ENCODE assay signal across 22 cellular contexts in genomic region chrX:124426824-124427223, GRCh38.
A peak's percentile ranks its signal among the peaks of the same experiment; 100 is the strongest.
DNase-seq lines count a peak whose midpoint lies in the region; ATAC-seq, FAIRE-seq and TF ChIP-seq lines count a peak whose summit lies in the region.
"Had no signal": no experiment of that assay in that cellular context is flagged by ENCODE, and none has a peak within 500 bp of the region (broad histone marks: within the 10 kb centered on the region; RNA-seq: fewer than 3 reads in every experiment).

No MANE protein-coding gene starts in this region.

- H3K4me1 ChIP-seq in heart left ventricle (peaks cover 0 to 6% (median 0%) of the 10 kb centered on the region in 12 donors), HepG2 (ENCODE audit: insufficient read depth, low read length) (no peaks in the 10 kb centered on the region)
- H3K4me1 ChIP-seq: SJSA1 had no signal

- H3K36me3 ChIP-seq in heart left ventricle (no peaks in the 10 kb centered on the region), HepG2 (replicated peaks in 1 of 2; ENCODE audit: control insufficient read depth in 1 of 2, insufficient read depth in 2 of 2, low read length in 2 of 2) (no peaks in the 10 kb centered on the region)
- H3K36me3 ChIP-seq: SJSA1 had no signal

- 40 to 50% (median 47%) methylated on average over 8 of the region's 8 CpGs for WGBS in heart left ventricle, 4 donors
- 0% methylated on average over 1 of the region's 8 CpGs for WGBS in HepG2 (ENCODE audit: low lambda C conversion rate)

- TF ChIP-seq EP300 in HepG2 (IDR thresholded peaks at IDR 0.05; ENCODE audit: low read depth in 2 of 2, low read length in 2 of 2), result no peak
- TF ChIP-seq EP300 in HepG2 (CRISPR knock-in tag; IDR thresholded peaks at IDR 0.05; ENCODE audit: borderline replicate concordance), result no peak

- POLR2A ChIA-PET in HepG2 (lab: Yijun Ruan, JAX), result no interaction called here

- intact Hi-C loops in heart left ventricle (cut with DNase I), result no loop called here
- intact Hi-C loops in cardiac septum (cut with DNase I), result no loop called here
- intact Hi-C loops in HepG2 (cut with micrococcal nuclease; ENCODE audit: unreplicated experiment), result no loop called here
- intact Hi-C loops in natural killer cell (cut with micrococcal nuclease), result no loop called here

- in situ Hi-C loops in HepG2 (cut with HindIII; ENCODE audit: extremely low pct_ligation_motif_present, low pct_unique_long_range_greater_than_20kb), result no loop called here

- CTCF ChIA-PET in HepG2 (lab: Yijun Ruan, JAX; ENCODE audit: low intra/inter-chr PET ratio, low total read pairs), result no interaction called here

- ATAC-seq in heart left ventricle, result peak in 3 of 4 donors; percentile 43 to 65 (median 58)
- no peak for ATAC-seq in HepG2
- ATAC-seq in GM18868 (IDR thresholded peaks at IDR 0.05; ENCODE audit: unreplicated experiment), result no peak
- no peak for ATAC-seq in natural killer cell
- ATAC-seq: HCT116 had no signal

- H3K27me3 ChIP-seq in heart left ventricle, result no peaks in the 10 kb centered on the region
- no peaks in the 10 kb centered on the region for H3K27me3 ChIP-seq in HepG2 (ENCODE audit: control insufficient read depth in 1 of 2, insufficient read depth in 2 of 2, low read length in 2 of 2)
- H3K27me3 ChIP-seq: SJSA1 had no signal

- no peak overlapping the region for H3K9ac ChIP-seq in HepG2 (ENCODE audit: insufficient read depth, low read depth, low read length)
- H3K9ac ChIP-seq: GM23248 had no signal

- no peak overlapping the region for H3K4me3 ChIP-seq in heart left ventricle
- H3K4me3 ChIP-seq in HepG2 (replicated peaks in 1 of 3; ENCODE audit: insufficient read depth in 1 of 3, low read depth in 2 of 3, low read length in 3 of 3), result no peak overlapping the region
- H3K4me3 ChIP-seq: GM23248, SJSA1 had no signal

- H3K4me3 Mint-ChIP-seq in natural killer cell, result no peak overlapping the region

- H3K79me2 ChIP-seq in HepG2 (ENCODE audit: insufficient read depth, low read length), result no peaks in the 10 kb centered on the region

- BruUV-seq in HepG2 (replicated peaks; lab: Mats Ljungman, UMichigan), result no TSS peak

- no peaks in the 10 kb centered on the region for H3K27me3 Mint-ChIP-seq in natural killer cell (ENCODE audit: low read depth in 2 of 2)

- TF ChIP-seq CTCF in heart left ventricle (IDR thresholded peaks at IDR 0.05) (no peak), HepG2 (CRISPR knock-in tag; IDR thresholded peaks at IDR 0.05) (no peak), natural killer cell (IDR thresholded peaks at IDR 0.05) (no peak)

- no peak overlapping the region for H2AFZ ChIP-seq in HepG2 (ENCODE audit: low read length)
- H2AFZ ChIP-seq: GM23248 had no signal

- H3K27ac Mint-ChIP-seq in natural killer cell, result no peak overlapping the region

- H3K36me3 Mint-ChIP-seq in natural killer cell, result no peaks in the 10 kb centered on the region

- H3K9me3 Mint-ChIP-seq in natural killer cell, result no peaks in the 10 kb centered on the region

- FAIRE-seq in HepG2 (lab: Jason Lieb, UNC), result no peak
- FAIRE-seq: A204.1, GM12892, HTR-8/SVneo had no signal

- H3K27ac ChIP-seq in heart left ventricle (no peak overlapping the region), HepG2 (ENCODE audit: extremely low read length, insufficient read depth, low read length) (no peak overlapping the region)
- H3K27ac ChIP-seq: C4-2B, GM23248, RWPE1, SJSA1 had no signal

- no peak for TF ChIP-seq POLR2A in heart left ventricle (IDR thresholded peaks at IDR 0.05)
- TF ChIP-seq POLR2A in HepG2 (IDR thresholded peaks at IDR 0.05; ENCODE audit: insufficient read depth in 1 of 2, low read depth in 2 of 2, low read length in 2 of 2), result no peak

- TF ChIP-seq RAD21 in HepG2 (CRISPR knock-in tag; IDR thresholded peaks at IDR 0.05), result no peak

- H3K4me1 Mint-ChIP-seq in natural killer cell, result peaks cover 0 to 5% of the 10 kb centered on the region in 2 donors

- H3K9me3 ChIP-seq in heart left ventricle (no peaks in the 10 kb centered on the region), HepG2 (ENCODE audit: low read length) (no peaks in the 10 kb centered on the region)
- H3K9me3 ChIP-seq: SJSA1 had no signal

- H3K4me2 ChIP-seq in HepG2 (ENCODE audit: low read depth, low read length), result no peak overlapping the region

- H4K20me1 ChIP-seq in HepG2 (ENCODE audit: insufficient read depth, low read length), result no peaks in the 10 kb centered on the region

- DNase-seq in heart left ventricle, result peak in 1 of 5 donors; percentile 13
- no peak for DNase-seq in cardiac septum (ENCODE audit: low spot score)
- DNase-seq in SK-N-DZ (ENCODE audit: low spot score), result peak; percentile 5
- DNase-seq in HepG2 (ENCODE audit: low spot score), result no peak
- DNase-seq in GF-D8 (lab: John Stamatoyannopoulos, UW), result no peak
- no peak for DNase-seq in natural killer cell
- no peak for DNase-seq in activated CD4-positive, alpha-beta T cell treated with anti-CD3 and anti-CD28 coated beads for 1 hour
- DNase-seq: DMS 273 treated with DMSO at 0.1 percent for 48 hours, GDM1, GM23248, MV-4-11, NCI-H2029 treated with DMSO at 0.1 percent for 48 hours, NCI-H226, NCI-H524 treated with DMSO at 0.1 percent for 48 hours had no signal

TF ChIP-seq in HepG2, 621 proteins besides CTCF, POLR2A, EP300 and RAD21:
- TF ChIP-seq GABPA (IDR thresholded peaks at IDR 0.05; ENCODE audit: low read depth, low read length) (peak; percentile 13; the same call in 1 of the 2 replicates), GABPA (CRISPR knock-in tag; IDR thresholded peaks at IDR 0.05; ENCODE audit: low read depth) (no peak), ELF4 (CRISPR knock-in tag; IDR thresholded peaks at IDR 0.05; ENCODE audit: borderline replicate concordance) (no peak), ZNF431 (CRISPR knock-in tag; IDR thresholded peaks at IDR 0.05; ENCODE audit: borderline replicate concordance, low read depth) (no peak), CREM (IDR thresholded peaks at IDR 0.05) (no peak), CREM (CRISPR knock-in tag; IDR thresholded peaks at IDR 0.05) (no peak)

Comparison
In these comparisons a context has a peak if more than half of its experiments do, and no peak if none do; other contexts are left out.
1. ATAC-seq: peak in heart left ventricle (3 of 4); none in HepG2 (single experiment), GM18868 (single experiment) and natural killer cell (0 of 3).